In the genomic region with DNA sequence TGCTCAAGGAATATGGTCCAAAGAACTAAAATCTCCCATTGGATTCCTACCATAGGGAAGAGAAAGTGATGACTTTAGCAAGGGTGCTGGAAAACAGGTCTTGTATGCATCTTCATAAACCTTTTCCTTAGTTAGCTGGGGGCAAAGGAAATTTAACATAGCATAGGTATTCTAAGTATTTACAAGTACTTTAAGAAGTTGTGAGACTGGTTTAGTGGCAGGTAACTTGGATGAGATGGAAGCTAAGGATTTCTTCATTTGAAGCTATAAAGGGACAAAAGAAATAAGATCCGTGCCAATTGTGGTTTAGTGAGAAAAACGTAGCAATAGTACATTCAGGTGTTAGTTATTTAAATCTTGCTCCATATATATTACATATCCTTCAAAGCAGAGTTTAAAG, we compare ENCODE assay signal across 24 cellular contexts.
"Had no signal": no experiment of that assay in that cellular context is flagged by ENCODE, and none has a peak within 500 bp of the region (broad histone marks: within the 10 kb centered on the region; RNA-seq: fewer than 3 reads in every experiment).

No MANE protein-coding gene starts in this region.

- H3K4me1 ChIP-seq: esophagus muscularis mucosa, testis, uterus had no signal

- H3K4me1 Mint-ChIP-seq: neural progenitor cell; stimulated activated naive B cell treated with anti-CD40 and anti-IgM and Interleukin-4, amounts not matched to agents 10 μg/mL and 1 μg/mL and 100 μg/mL, for 72 hours had no signal

- H3K4me3 ChIP-seq: esophagus muscularis mucosa, neural progenitor cell, testis, uterus had no signal

- H3K9me3 ChIP-seq: esophagus muscularis mucosa, testis, uterus had no signal

- H3K27ac ChIP-seq: brain microvascular endothelial cell, esophagus muscularis mucosa, neural progenitor cell, parathyroid adenoma, testis, uterus, VCaP had no signal

- H3K9me3 Mint-ChIP-seq: natural killer cell; neural progenitor cell; stimulated activated naive B cell treated with anti-CD40 and anti-IgM and Interleukin-4, amounts not matched to agents 10 μg/mL and 1 μg/mL and 100 μg/mL, for 72 hours had no signal

- H3K27me3 Mint-ChIP-seq: stimulated activated naive B cell treated with anti-CD40 and anti-IgM and Interleukin-4, amounts not matched to agents 10 μg/mL and 1 μg/mL and 100 μg/mL, for 72 hours; type B pancreatic cell had no signal

- H3K36me3 ChIP-seq: brain microvascular endothelial cell, esophagus muscularis mucosa, neural progenitor cell, uterus had no signal

- H2AFZ ChIP-seq: neural progenitor cell, parathyroid adenoma had no signal

- H3K27me3 ChIP-seq: brain microvascular endothelial cell, esophagus muscularis mucosa, neural progenitor cell, testis, uterus had no signal

- H3K4me3 Mint-ChIP-seq: natural killer cell; neural progenitor cell; stimulated activated naive B cell treated with anti-CD40 and anti-IgM and Interleukin-4, amounts not matched to agents 10 μg/mL and 1 μg/mL and 100 μg/mL, for 72 hours; type B pancreatic cell had no signal

- H3K27ac Mint-ChIP-seq: natural killer cell; neural progenitor cell; stimulated activated naive B cell treated with anti-CD40 and anti-IgM and Interleukin-4, amounts not matched to agents 10 μg/mL and 1 μg/mL and 100 μg/mL, for 72 hours; type B pancreatic cell had no signal

- DNase-seq: activated CD4-positive, alpha-beta T cell treated with anti-CD3 and anti-CD28 coated beads for 48 hours; activated CD4-positive, alpha-beta T cell treated with anti-CD3 and anti-CD28 coated beads, Interleukin-2, amount 50 U/mL, for 48 hours; activated CD8-positive, alpha-beta memory T cell treated with anti-CD3 and anti-CD28 coated beads for 24 hours; activated gamma-delta T cell; activated naive CD4-positive, alpha-beta T cell treated with anti-CD3 and anti-CD28 coated beads, Interleukin-2, amount 50 U/mL, for 16 hours; amniotic stem cell; brain microvascular endothelial cell; central memory CD4-positive, alpha-beta T cell; left cardiac atrium; natural killer cell; occipital lobe; right cardiac atrium; stimulated activated CD4-positive, alpha-beta T cell treated with anti-CD3 and anti-CD28 coated beads, Interleukin-15, amount 100 ng/mL, for 24 hours; stimulated activated CD4-positive, alpha-beta T cell treated with anti-CD3 and anti-CD28 coated beads, Interleukin-2, amount 100 ng/mL, for 24 hours; stimulated activated naive B cell treated with anti-CD40 and anti-IgM and Interleukin-4, amounts not matched to agents 10 μg/mL and 1 μg/mL and 100 μg/mL, for 72 hours; T-helper 9 cell; testis; uterus had no signal

- H3K79me2 ChIP-seq: parathyroid adenoma had no signal

- H3K36me3 Mint-ChIP-seq: natural killer cell had no signal

- ATAC-seq: activated CD4-positive, CD25-positive, alpha-beta regulatory T cell treated with anti-CD3 and anti-CD28 coated beads, Interleukin-2, amount 50 U/mL, for 24 hours; left cardiac atrium; natural killer cell; right cardiac atrium; stimulated activated naive B cell treated with anti-CD40 and anti-IgM and Interleukin-4, amounts not matched to agents 10 μg/mL and 1 μg/mL and 100 μg/mL, for 72 hours had no signal

- H3K4me2 ChIP-seq: neural progenitor cell had no signal
